10 cellular contexts compared by ENCODE assay signal in the genomic region with DNA sequence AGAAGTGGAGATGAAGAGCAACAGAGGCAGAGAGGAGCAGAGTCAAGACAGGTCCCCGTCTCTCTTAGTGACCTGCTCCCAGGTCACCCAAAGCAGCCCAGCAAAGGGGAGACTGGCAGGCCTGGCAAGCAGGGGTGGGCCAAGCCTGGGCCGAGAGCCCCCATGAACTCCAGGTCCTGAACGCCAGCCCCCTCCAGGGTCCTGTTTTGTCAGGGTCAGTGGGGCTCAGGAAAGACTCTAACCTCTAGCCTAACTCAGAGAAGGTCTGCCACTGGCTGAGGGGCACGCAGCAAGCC. TPM values are rescaled to one million over a fixed set of nuclear protein-coding genes. Genes with fewer than 3 reads are reported as not detected.
A peak's percentile ranks its signal among the peaks of the same experiment; 100 is the strongest.
DNase-seq lines count a peak whose midpoint lies in the region; ATAC-seq and TF ChIP-seq lines count a peak whose summit lies in the region.
"Had no signal": no experiment of that assay in that cellular context is flagged by ENCODE, and none has a peak within 500 bp of the region (broad histone marks: within the 10 kb centered on the region; RNA-seq: fewer than 3 reads in every experiment).

No MANE protein-coding gene starts in this region.

- H3K4me3 ChIP-seq in DND-41 (ENCODE audit: low read depth in 1 of 2, low read length in 2 of 2) (peak overlapping the region in 1 of 2 experiments; percentile 63; a peak in 2 of 4 replicates), SJSA1 (peak overlapping the region; percentile 72), fibroblast of mammary gland (ENCODE audit: control insufficient read depth, low read depth, low read length) (peak overlapping the region; percentile 76), retinal pigment epithelial cell (ENCODE audit: low read length) (peak overlapping the region; percentile 80)

- H3K36me3 ChIP-seq in DND-41 (ENCODE audit: insufficient read depth, low read length) (peaks cover 37% of the 10 kb centered on the region), SJSA1 (peaks cover 79% of the 10 kb centered on the region)

- H3K27ac ChIP-seq in DND-41 (ENCODE audit: low read length) (0 out of 2 replicates have a peak overlapping the region, but pooled peaks have one; percentile 45), SJSA1 (peak overlapping the region; percentile 70)

- H4K20me1 ChIP-seq in DND-41 (ENCODE audit: insufficient read depth, low read length) = peaks cover 32% of the 10 kb centered on the region

- no peaks in the 10 kb centered on the region; the same call in 1 of the 2 replicates for H3K79me2 ChIP-seq in DND-41 (ENCODE audit: insufficient read depth, low read length)

- H3K9ac ChIP-seq in DND-41 (ENCODE audit: low read depth, low read length) = peak overlapping the region; percentile 63

- no peak for TF ChIP-seq CTCF in DND-41 (IDR thresholded peaks at IDR 0.05; ENCODE audit: borderline replicate concordance, extremely low read depth, low read length, poor library complexity, severe bottlenecking)
- TF ChIP-seq CTCF in fibroblast of mammary gland (conservative IDR thresholded peaks at IDR 0.05; ENCODE audit: control insufficient read depth, insufficient read depth, low read depth, low read length) = no peak
- no peak for TF ChIP-seq CTCF in retinal pigment epithelial cell (conservative IDR thresholded peaks at IDR 0.05; ENCODE audit: low read depth, low read length)
- no peak for TF ChIP-seq CTCF in omental fat pad (IDR thresholded peaks at IDR 0.05)

- H3K9me3 ChIP-seq in DND-41 (ENCODE audit: insufficient read depth, low read length, severe bottlenecking) (no peaks in the 10 kb centered on the region), SJSA1 (replicated peaks) (no peaks in the 10 kb centered on the region; the same call in 1 of the 2 replicates)

- H2AFZ ChIP-seq in DND-41 (ENCODE audit: low read depth, low read length) = no peak overlapping the region

- peak overlapping the region; percentile 89 for H3K4me2 ChIP-seq in DND-41 (ENCODE audit: insufficient read depth, low read length)

- no peaks in the 10 kb centered on the region for H3K27me3 ChIP-seq in DND-41 (ENCODE audit: insufficient read depth, low read length, poor library complexity)
- H3K27me3 ChIP-seq in SJSA1 (replicated peaks) = no peaks in the 10 kb centered on the region

- ATAC-seq in DND-41 (ENCODE audit: insufficient read depth, low read depth) (no peak), omental fat pad (ENCODE audit: low FRiP score) (no peak), GM18907 (IDR thresholded peaks at IDR 0.05; ENCODE audit: unreplicated experiment) (no peak)

- H3K4me1 ChIP-seq in DND-41 (ENCODE audit: insufficient read depth, low read length) (peaks cover 29% of the 10 kb centered on the region), SJSA1 (replicated peaks) (peaks cover 27% of the 10 kb centered on the region)

- DNase-seq in DND-41 = no peak
- DNase-seq in SJSA1 (ENCODE audit: low read depth in 1 of 2, low spot score in 2 of 2) = no peak
- DNase-seq in fibroblast of mammary gland (ENCODE audit: low read depth) = no peak
- DNase-seq in retinal pigment epithelial cell (ENCODE audit: low read depth) = no peak
- no peak for DNase-seq in omental fat pad (ENCODE audit: low spot score)
- DNase-seq in central memory CD4-positive, alpha-beta T cell = no peak
- no peak for DNase-seq in stimulated activated naive CD4-positive, alpha-beta T cell treated with Interleukin-2 at 50 U/mL for 16 hours (lab: John Stamatoyannopoulos, UW)
- DNase-seq: activated CD4-positive, alpha-beta T cell treated with anti-CD3 and anti-CD28 coated beads for 48 hours; KBM-7 had no signal

RNA-seq across cellular contexts. Expression of a gene that starts 1.2 kb away (rescaled TPM):
- 52.1 and 81.1 TPM in 2 replicates for total RNA-seq in SJSA1 (2014; rRNA removed; shearing (Covaris generic))
- 10 to 100 TPM; 19.1 to 29.8 (median 26.8) TPM for total RNA-seq in omental fat pad

RNA-seq across cellular contexts. Expression of a gene that starts 6.3 kb away (rescaled TPM):
- not detected in 2 replicates for total RNA-seq in SJSA1 (2014; rRNA removed; shearing (Covaris generic))
- 1 to 10 TPM; 1.1 to 2.4 (median 1.8) TPM for total RNA-seq in omental fat pad

RNA-seq across cellular contexts. Expression of a gene that starts 10.9 kb away (rescaled TPM):
- total RNA-seq in SJSA1 (2014; rRNA removed; shearing (Covaris generic)) = 0.18 TPM in 1 of 2 replicates, not detected in the other
- not detected for total RNA-seq in omental fat pad

RNA-seq across cellular contexts. Expression of a gene that starts 13.1 kb away (rescaled TPM):
- total RNA-seq in SJSA1 (2014; rRNA removed; shearing (Covaris generic)) = 62.1 and 63.9 TPM in 2 replicates
- 1 to 10 TPM; 1.2 to 1.9 (median 1.5) TPM for total RNA-seq in omental fat pad

RNA-seq across cellular contexts. Expression of a gene that starts 47.0 kb away (rescaled TPM):
- 6.7 and 9.3 TPM in 2 replicates for total RNA-seq in SJSA1 (2014; rRNA removed; shearing (Covaris generic))
- 1 to 10 TPM; 3.6 to 8.7 (median 4.8) TPM for total RNA-seq in omental fat pad
